Comparison of ENCODE assay signal across 11 cellular contexts in the genomic region with DNA sequence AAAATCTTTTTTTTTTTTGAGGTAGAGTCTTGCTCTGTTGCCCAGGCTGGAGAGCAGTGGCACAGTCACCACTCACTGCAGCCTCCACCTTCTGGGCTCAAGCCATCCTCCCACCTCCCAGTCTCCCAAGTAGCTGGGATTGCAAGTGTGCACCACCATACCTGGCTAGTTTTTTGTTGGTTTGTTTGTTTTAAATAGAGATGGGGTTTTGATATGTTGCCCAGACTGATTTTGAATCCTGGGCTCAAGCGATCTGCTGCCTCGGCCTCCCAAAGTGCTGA. TPM values are rescaled to one million over a fixed set of nuclear protein-coding genes. Genes with fewer than 3 reads are reported as not detected.
A peak's percentile ranks its signal among the peaks of the same experiment; 100 is the strongest.
DNase-seq lines count a peak whose midpoint lies in the region; ATAC-seq and TF ChIP-seq lines count a peak whose summit lies in the region.
"Had no signal": no experiment of that assay in that cellular context is flagged by ENCODE, and none has a peak within 500 bp of the region (broad histone marks: within the 10 kb centered on the region; RNA-seq: fewer than 3 reads in every experiment).

No MANE protein-coding gene starts in this region.

- no peaks in the 10 kb centered on the region for H3K27me3 ChIP-seq in right cardiac atrium (ENCODE audit: control insufficient read depth, insufficient read depth)
- H3K27me3 ChIP-seq in heart right ventricle = no peaks in the 10 kb centered on the region
- H3K27me3 ChIP-seq in lower lobe of right lung (ENCODE audit: low read depth) = no peaks in the 10 kb centered on the region

- 99% methylated on average over 2 of the region's 2 CpGs for WGBS in right cardiac atrium
- WGBS in heart right ventricle, 2 donors = 99 to 100% methylated on average over 2 of the region's 2 CpGs

- H3K9me3 ChIP-seq in right cardiac atrium (ENCODE audit: control insufficient read depth, low read length) (no peaks in the 10 kb centered on the region), heart right ventricle (no peaks in the 10 kb centered on the region), lower lobe of right lung (no peaks in the 10 kb centered on the region)

- intact Hi-C loops in right cardiac atrium (cut with DNase I) (no loop called here), heart right ventricle (cut with DNase I) (loop anchor here in 8 of 10 donors (5.0 kb wide), 2 partner anchors 128 to 133 kb away; a partner anchor contains a TSS), lower lobe of right lung (cut with DNase I) (no loop called here)

- H3K36me3 Mint-ChIP-seq in activated naive CD8-positive, alpha-beta T cell treated with anti-CD3 and anti-CD28 coated beads, Interleukin-2, amount 50 U/mL, for 24 hours (ENCODE audit: low read depth) = peaks cover 5% of the 10 kb centered on the region
- peaks cover 15% of the 10 kb centered on the region for H3K36me3 Mint-ChIP-seq in type B pancreatic cell

- no peaks in the 10 kb centered on the region for H3K27me3 Mint-ChIP-seq in activated naive CD8-positive, alpha-beta T cell treated with anti-CD3 and anti-CD28 coated beads, Interleukin-2, amount 50 U/mL, for 24 hours
- H3K27me3 Mint-ChIP-seq in type B pancreatic cell = no peaks in the 10 kb centered on the region

- peak overlapping the region; percentile 77 for H3K27ac Mint-ChIP-seq in activated naive CD8-positive, alpha-beta T cell treated with anti-CD3 and anti-CD28 coated beads, Interleukin-2, amount 50 U/mL, for 24 hours
- H3K27ac Mint-ChIP-seq in type B pancreatic cell = peak overlapping the region; percentile 85

- H3K36me3 ChIP-seq in heart right ventricle (no peaks in the 10 kb centered on the region), lower lobe of right lung (no peaks in the 10 kb centered on the region)

- no peak for ATAC-seq in right cardiac atrium
- no peak for ATAC-seq in heart right ventricle
- ATAC-seq in activated naive CD8-positive, alpha-beta T cell treated with anti-CD3 and anti-CD28 coated beads, Interleukin-2, amount 50 U/mL, for 24 hours = no peak
- no peak for ATAC-seq in lower lobe of right lung
- no peak for ATAC-seq in GM19351 (IDR thresholded peaks at IDR 0.05; ENCODE audit: unreplicated experiment)
- ATAC-seq: left ventricle myocardium superior had no signal

- H3K4me1 ChIP-seq in right cardiac atrium (ENCODE audit: control insufficient read depth, insufficient read depth, low read length) (peaks cover 5% of the 10 kb centered on the region), heart right ventricle (peaks cover 3 to 33% (median 24%) of the 10 kb centered on the region in 9 donors), lower lobe of right lung (peaks cover 37% of the 10 kb centered on the region)

- peak overlapping the region; percentile 88 for H3K4me3 Mint-ChIP-seq in activated naive CD8-positive, alpha-beta T cell treated with anti-CD3 and anti-CD28 coated beads, Interleukin-2, amount 50 U/mL, for 24 hours
- peak overlapping the region; percentile 94 for H3K4me3 Mint-ChIP-seq in type B pancreatic cell

- TF ChIP-seq CTCF in heart right ventricle (IDR thresholded peaks at IDR 0.05) (no peak), lower lobe of right lung (IDR thresholded peaks at IDR 0.05) (no peak), type B pancreatic cell (conservative IDR thresholded peaks at IDR 0.05) (no peak)

- peaks cover 41% of the 10 kb centered on the region for H3K4me1 Mint-ChIP-seq in activated naive CD8-positive, alpha-beta T cell treated with anti-CD3 and anti-CD28 coated beads, Interleukin-2, amount 50 U/mL, for 24 hours
- peaks cover 19% of the 10 kb centered on the region for H3K4me1 Mint-ChIP-seq in type B pancreatic cell (ENCODE audit: unreplicated experiment)

- no peaks in the 10 kb centered on the region for H3K9me3 Mint-ChIP-seq in activated naive CD8-positive, alpha-beta T cell treated with anti-CD3 and anti-CD28 coated beads, Interleukin-2, amount 50 U/mL, for 24 hours
- no peaks in the 10 kb centered on the region for H3K9me3 Mint-ChIP-seq in type B pancreatic cell

- no peak overlapping the region for H3K27ac ChIP-seq in right cardiac atrium (ENCODE audit: low read length)
- no peak overlapping the region for H3K27ac ChIP-seq in heart right ventricle
- no peak overlapping the region for H3K27ac ChIP-seq in lower lobe of right lung
- H3K27ac ChIP-seq: epithelial cell of prostate had no signal

- DNase-seq in right cardiac atrium = no peak
- DNase-seq in heart right ventricle = no peak
- DNase-seq in activated naive CD8-positive, alpha-beta T cell treated with anti-CD3 and anti-CD28 coated beads, Interleukin-2, amount 50 U/mL, for 24 hours = no peak
- no peak for DNase-seq in lower lobe of right lung
- DNase-seq in type B pancreatic cell (ENCODE audit: extremely low spot score, unreplicated experiment) = no peak
- DNase-seq in NCI-H1092 (lab: John Stamatoyannopoulos, UW) = no peak
- no peak for DNase-seq in COR-L47 (lab: John Stamatoyannopoulos, UW)
- DNase-seq: left ventricle myocardium superior, NCI-H1417 had no signal

- H3K4me3 ChIP-seq in right cardiac atrium (ENCODE audit: low read length) (peak overlapping the region; percentile 100), heart right ventricle (peak overlapping the region in 5 of 10 donors; percentile 65 to 85 (median 76)), lower lobe of right lung (peak overlapping the region; percentile 77)

RNA-seq across cellular contexts. Expression of a gene that starts 2.0 kb away (rescaled TPM):
- total RNA-seq in right cardiac atrium = 1 to 10 TPM; 4.2 to 7.2 (median 4.8) TPM
- polyA plus RNA-seq in right cardiac atrium = 3.7 TPM
- 1 to 10 TPM; 3.1 to 4.7 (median 3.8) TPM for total RNA-seq in heart right ventricle
- 10 to 100 TPM in 1 of 2 donors, 1 to 10 TPM in 1; 3.2 to 11.9 TPM for polyA plus RNA-seq in heart right ventricle
- 19.1 TPM for total RNA-seq in lower lobe of right lung
- total RNA-seq in type B pancreatic cell (ENCODE audit: low replicate concordance) = 15.0 and 28.8 TPM in 2 replicates

Comparison
In these comparisons a context has a peak if more than half of its experiments do, and no peak if none do; other contexts are left out.
1. intact Hi-C loops: an anchor here in heart right ventricle (5.0 kb wide); none called in right cardiac atrium and lower lobe of right lung.